8 cellular contexts compared by ENCODE assay signal in the genomic region with DNA sequence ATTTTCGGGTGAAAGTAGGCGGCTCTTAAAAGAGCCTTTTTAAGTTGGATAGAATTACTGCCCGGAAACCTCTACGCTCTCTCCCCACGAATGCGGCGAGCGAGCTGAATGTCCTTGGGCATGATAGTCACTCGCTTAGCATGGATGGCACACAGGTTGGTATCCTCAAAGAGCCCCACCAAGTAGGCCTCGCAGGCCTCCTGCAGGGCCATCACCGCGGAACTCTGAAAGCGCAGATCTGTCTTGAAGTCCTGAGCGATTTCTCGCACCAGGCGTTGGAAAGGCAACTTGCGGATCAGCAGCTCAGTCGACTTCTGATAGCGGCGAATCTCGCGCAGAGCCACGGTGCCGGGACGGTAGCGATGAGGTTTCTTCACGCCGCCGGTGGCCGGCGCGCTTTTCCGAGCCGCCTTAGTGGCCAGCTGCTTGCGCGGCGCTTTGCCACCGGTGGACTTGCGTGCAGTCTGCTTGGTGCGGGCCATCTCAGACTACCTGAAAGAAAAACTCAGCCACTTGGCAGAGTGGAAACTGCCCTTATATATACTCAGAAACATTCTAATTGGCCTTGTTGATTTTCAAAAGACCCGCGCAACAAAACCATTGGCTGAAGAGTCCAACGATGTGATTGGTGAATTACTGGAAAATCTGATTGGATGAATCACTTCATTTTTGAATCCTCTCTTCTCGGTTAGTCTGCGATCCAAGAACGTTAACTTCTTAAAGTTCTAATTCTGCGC.
DNase-seq lines count a peak whose midpoint lies in the region; ATAC-seq and TF ChIP-seq lines count a peak whose summit lies in the region.

No MANE protein-coding gene starts in this region.

- H3K4me2 ChIP-seq in GM23338 = peak overlapping the region; percentile 82

- H3F3A ChIP-seq in GM23338 (replicated peaks; ENCODE audit: low read depth) = 0 out of 2 replicates have a peak, but pooled peaks cover 7% of the 10 kb centered on the region

- H3K36me3 Mint-ChIP-seq in GM23338 (ENCODE audit: low read depth) (peaks cover 6% of the 10 kb centered on the region), WTC11 (0 out of 2 replicates have a peak, but pooled peaks cover 3% of the 10 kb centered on the region)

- H4K20me1 ChIP-seq in GM23338 (replicated peaks; ENCODE audit: insufficient read depth) = no peaks in the 10 kb centered on the region

- H3K9me3 Mint-ChIP-seq in GM23338 (peaks cover 6% of the 10 kb centered on the region; the same call in 2 of the 3 replicates), WTC11 (no peaks in the 10 kb centered on the region)

- no peaks in the 10 kb centered on the region for H3K36me3 ChIP-seq in GM23338 (ENCODE audit: insufficient read depth)

- CTCF ChIA-PET in WTC11 (lab: Charles Lee) = interaction anchor here (0.6 to 1.1 kb wide), 2 partner anchors 13 to 224 kb away, joined by 4 read pairs; no protein-coding TSS in a partner anchor

- H3K4me3 Mint-ChIP-seq in GM23338 = no peak overlapping the region
- H3K4me3 Mint-ChIP-seq in WTC11 = no peak overlapping the region

- peaks cover 19% of the 10 kb centered on the region for H3K79me2 ChIP-seq in GM23338 (replicated peaks; ENCODE audit: insufficient read depth)

- POLR2A ChIA-PET in WTC11 (lab: Charles Lee) = interaction anchor here (0.6 to 10.5 kb wide), 37 partner anchors 9 to 1623 kb away, joined by 3 to 190 read pairs (median 14); a partner anchor contains a TSS

- H3K27me3 ChIP-seq in GM23338 (ENCODE audit: insufficient read depth) = no peaks in the 10 kb centered on the region

- H3K27ac ChIP-seq in GM23338 (ENCODE audit: low read depth) = peak overlapping the region; percentile 94

- no peak for TF ChIP-seq CTCF in GM23338 (conservative IDR thresholded peaks at IDR 0.05; ENCODE audit: low read depth in 2 of 2)
- no peak for TF ChIP-seq CTCF in WTC11 (IDR thresholded peaks at IDR 0.05)
- TF ChIP-seq CTCF in cardiac fibroblast (IDR thresholded peaks at IDR 0.05; ENCODE audit: low read depth, low read length) = no peak

- H3K27ac Mint-ChIP-seq in GM23338 (no peak overlapping the region), WTC11 (no peak overlapping the region)

- ATAC-seq in GM23338 (peak; percentile 36), WTC11 (peak; percentile 28), HG03520 (IDR thresholded peaks at IDR 0.05; ENCODE audit: unreplicated experiment) (no peak)

- H3K4me3 ChIP-seq in GM23338 = peak overlapping the region; percentile 76
- H3K4me3 ChIP-seq in cardiac fibroblast (replicated peaks in 1 of 2; ENCODE audit: low read depth in 2 of 2, low read length in 2 of 2) = peak overlapping the region; percentile 56 to 63

- H3K27me3 Mint-ChIP-seq in GM23338 (ENCODE audit: insufficient read depth, low read depth, poor library complexity) (peaks cover 26% of the 10 kb centered on the region), WTC11 (ENCODE audit: low read depth) (no peaks in the 10 kb centered on the region)

- H3K9me2 ChIP-seq in GM23338 (ENCODE audit: insufficient read depth) = no peaks in the 10 kb centered on the region

- DNase-seq in EH (ENCODE audit: low read depth) (peak; percentile 91), GM23338 (ENCODE audit: low spot score) (peak; percentile 97), NCI-H1417 (lab: John Stamatoyannopoulos, UW) (peak; percentile 86 to 97 (median 97)), WTC11 (ENCODE audit: low spot score) (peak; percentile 65), cardiac fibroblast (ENCODE audit: low read depth in 2 of 2) (peak; percentile 90 to 94), iris pigment epithelial cell (ENCODE audit: low read depth) (peak; percentile 86)
- DNase-seq in stimulated activated CD4-positive, alpha-beta T cell treated with anti-CD3 and anti-CD28 coated beads, Interleukin-15, amount 100 ng/mL, for 1 hour (ENCODE audit: low read depth in 1 of 2, low spot score in 1 of 2) = peak; percentile 31 to 55

- H3K4me1 Mint-ChIP-seq in GM23338 (peaks cover 26% of the 10 kb centered on the region), WTC11 (peaks cover 35% of the 10 kb centered on the region)

- H3K4me1 ChIP-seq in GM23338 (ENCODE audit: insufficient read depth) = peaks cover 18% of the 10 kb centered on the region

- no peak overlapping the region for H2AFZ ChIP-seq in GM23338

TF ChIP-seq in GM23338, 12 proteins besides CTCF, POLR2A, EP300 and RAD21:
- TF ChIP-seq, protein P1, sequence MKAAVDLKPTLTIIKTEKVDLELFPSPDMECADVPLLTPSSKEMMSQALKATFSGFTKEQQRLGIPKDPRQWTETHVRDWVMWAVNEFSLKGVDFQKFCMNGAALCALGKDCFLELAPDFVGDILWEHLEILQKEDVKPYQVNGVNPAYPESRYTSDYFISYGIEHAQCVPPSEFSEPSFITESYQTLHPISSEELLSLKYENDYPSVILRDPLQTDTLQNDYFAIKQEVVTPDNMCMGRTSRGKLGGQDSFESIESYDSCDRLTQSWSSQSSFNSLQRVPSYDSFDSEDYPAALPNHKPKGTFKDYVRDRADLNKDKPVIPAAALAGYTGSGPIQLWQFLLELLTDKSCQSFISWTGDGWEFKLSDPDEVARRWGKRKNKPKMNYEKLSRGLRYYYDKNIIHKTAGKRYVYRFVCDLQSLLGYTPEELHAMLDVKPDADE (IDR thresholded peaks at IDR 0.05) = 0 out of 2 replicates have a peak, but pooled peaks have one; percentile 43
- TF ChIP-seq POLR2AphosphoS5 (IDR thresholded peaks at IDR 0.05; ENCODE audit: low read depth) = peak; percentile 88
- TF ChIP-seq CREB1 (CRISPR knock-in tag; IDR thresholded peaks at IDR 0.05; ENCODE audit: low read depth) = no peak

TF ChIP-seq in WTC11, 78 proteins besides CTCF, POLR2A, EP300 and RAD21 (continues in another document):
- 0 out of 2 replicates have a peak, but pooled peaks have one; percentile 48 for TF ChIP-seq CREM (CRISPR knock-in tag; IDR thresholded peaks at IDR 0.05)
- TF ChIP-seq, protein P2, sequence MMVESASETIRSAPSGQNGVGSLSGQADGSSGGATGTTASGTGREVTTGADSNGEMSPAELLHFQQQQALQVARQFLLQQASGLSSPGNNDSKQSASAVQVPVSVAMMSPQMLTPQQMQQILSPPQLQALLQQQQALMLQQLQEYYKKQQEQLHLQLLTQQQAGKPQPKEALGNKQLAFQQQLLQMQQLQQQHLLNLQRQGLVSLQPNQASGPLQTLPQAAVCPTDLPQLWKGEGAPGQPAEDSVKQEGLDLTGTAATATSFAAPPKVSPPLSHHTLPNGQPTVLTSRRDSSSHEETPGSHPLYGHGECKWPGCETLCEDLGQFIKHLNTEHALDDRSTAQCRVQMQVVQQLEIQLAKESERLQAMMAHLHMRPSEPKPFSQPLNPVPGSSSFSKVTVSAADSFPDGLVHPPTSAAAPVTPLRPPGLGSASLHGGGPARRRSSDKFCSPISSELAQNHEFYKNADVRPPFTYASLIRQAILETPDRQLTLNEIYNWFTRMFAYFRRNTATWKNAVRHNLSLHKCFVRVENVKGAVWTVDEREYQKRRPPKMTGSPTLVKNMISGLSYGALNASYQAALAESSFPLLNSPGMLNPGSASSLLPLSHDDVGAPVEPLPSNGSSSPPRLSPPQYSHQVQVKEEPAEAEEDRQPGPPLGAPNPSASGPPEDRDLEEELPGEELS (CRISPR knock-in tag; IDR thresholded peaks at IDR 0.05) = peak; percentile 76; the same call in 1 of the 2 replicates
- peak; percentile 97 for TF ChIP-seq MYBL2 (CRISPR knock-in tag; IDR thresholded peaks at IDR 0.05)
- no peak for TF ChIP-seq GRHL2 (CRISPR knock-in tag; IDR thresholded peaks at IDR 0.05; ENCODE audit: insufficient replicate concordance, severe bottlenecking)
- TF ChIP-seq RELA (CRISPR knock-in tag; IDR thresholded peaks at IDR 0.05; ENCODE audit: borderline replicate concordance) = 0 out of 2 replicates have a peak, but pooled peaks have one; percentile 69
- TF ChIP-seq, protein P3, sequence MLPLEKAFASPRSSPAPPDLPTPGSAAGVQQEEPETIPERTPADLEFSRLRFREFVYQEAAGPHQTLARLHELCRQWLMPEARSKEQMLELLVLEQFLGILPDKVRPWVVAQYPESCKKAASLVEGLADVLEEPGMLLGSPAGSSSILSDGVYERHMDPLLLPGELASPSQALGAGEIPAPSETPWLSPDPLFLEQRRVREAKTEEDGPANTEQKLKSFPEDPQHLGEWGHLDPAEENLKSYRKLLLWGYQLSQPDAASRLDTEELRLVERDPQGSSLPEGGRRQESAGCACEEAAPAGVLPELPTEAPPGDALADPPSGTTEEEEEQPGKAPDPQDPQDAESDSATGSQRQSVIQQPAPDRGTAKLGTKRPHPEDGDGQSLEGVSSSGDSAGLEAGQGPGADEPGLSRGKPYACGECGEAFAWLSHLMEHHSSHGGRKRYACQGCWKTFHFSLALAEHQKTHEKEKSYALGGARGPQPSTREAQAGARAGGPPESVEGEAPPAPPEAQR (CRISPR knock-in tag; IDR thresholded peaks at IDR 0.05) = no peak
- peak; percentile 33; the same call in 1 of the 2 replicates for TF ChIP-seq SP1 (CRISPR knock-in tag; conservative IDR thresholded peaks at IDR 0.05)
- peak; percentile 74 for TF ChIP-seq SMAD4 (CRISPR knock-in tag; IDR thresholded peaks at IDR 0.05)
- no peak for TF ChIP-seq GTF2I (CRISPR knock-in tag; conservative IDR thresholded peaks at IDR 0.05)
- TF ChIP-seq IRF2 (CRISPR knock-in tag; IDR thresholded peaks at IDR 0.05; ENCODE audit: borderline replicate concordance, low read depth) = no peak
- TF ChIP-seq ZNF219 (CRISPR knock-in tag; IDR thresholded peaks at IDR 0.05; ENCODE audit: borderline replicate concordance) = peak; percentile 88; the same call in 1 of the 2 replicates
- TF ChIP-seq, protein P4, sequence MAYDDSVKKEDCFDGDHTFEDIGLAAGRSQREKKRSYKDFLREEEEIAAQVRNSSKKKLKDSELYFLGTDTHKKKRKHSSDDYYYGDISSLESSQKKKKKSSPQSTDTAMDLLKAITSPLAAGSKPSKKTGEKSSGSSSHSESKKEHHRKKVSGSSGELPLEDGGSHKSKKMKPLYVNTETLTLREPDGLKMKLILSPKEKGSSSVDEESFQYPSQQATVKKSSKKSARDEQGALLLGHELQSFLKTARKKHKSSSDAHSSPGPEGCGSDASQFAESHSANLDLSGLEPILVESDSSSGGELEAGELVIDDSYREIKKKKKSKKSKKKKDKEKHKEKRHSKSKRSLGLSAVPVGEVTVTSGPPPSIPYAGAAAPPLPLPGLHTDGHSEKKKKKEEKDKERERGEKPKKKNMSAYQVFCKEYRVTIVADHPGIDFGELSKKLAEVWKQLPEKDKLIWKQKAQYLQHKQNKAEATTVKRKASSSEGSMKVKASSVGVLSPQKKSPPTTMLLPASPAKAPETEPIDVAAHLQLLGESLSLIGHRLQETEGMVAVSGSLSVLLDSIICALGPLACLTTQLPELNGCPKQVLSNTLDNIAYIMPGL (CRISPR knock-in tag; IDR thresholded peaks at IDR 0.05) = peak; percentile 66; the same call in 1 of the 2 replicates
- no peak for TF ChIP-seq ZBTB21 (CRISPR knock-in tag; IDR thresholded peaks at IDR 0.05; ENCODE audit: borderline replicate concordance)
- peak; percentile 61 for TF ChIP-seq ETV6 (CRISPR knock-in tag; IDR thresholded peaks at IDR 0.05)
- peak; percentile 57; the same call in 1 of the 2 replicates for TF ChIP-seq ZNF416 (CRISPR knock-in tag; IDR thresholded peaks at IDR 0.05)
- no peak for TF ChIP-seq SOX15 (CRISPR knock-in tag; IDR thresholded peaks at IDR 0.05)
- peak; percentile 86; the same call in 1 of the 2 replicates for TF ChIP-seq CREB1 (CRISPR knock-in tag; IDR thresholded peaks at IDR 0.05)

Comparison
In these comparisons a context has a peak if more than half of its experiments do, and no peak if none do; other contexts are left out.
1. DNase-seq: peak in every context shown above with its lines; median percentile 97 in GM23338; 97 in NCI-H1417; 92 in cardiac fibroblast; 91 in EH; 86 in iris pigment epithelial cell; 65 in WTC11; 43 in stimulated activated CD4-positive, alpha-beta T cell treated with anti-CD3 and anti-CD28 coated beads, Interleukin-15, amount 100 ng/mL, for 1 hour.